ENCODE assay signal across 1 cellular context in the genomic region with DNA sequence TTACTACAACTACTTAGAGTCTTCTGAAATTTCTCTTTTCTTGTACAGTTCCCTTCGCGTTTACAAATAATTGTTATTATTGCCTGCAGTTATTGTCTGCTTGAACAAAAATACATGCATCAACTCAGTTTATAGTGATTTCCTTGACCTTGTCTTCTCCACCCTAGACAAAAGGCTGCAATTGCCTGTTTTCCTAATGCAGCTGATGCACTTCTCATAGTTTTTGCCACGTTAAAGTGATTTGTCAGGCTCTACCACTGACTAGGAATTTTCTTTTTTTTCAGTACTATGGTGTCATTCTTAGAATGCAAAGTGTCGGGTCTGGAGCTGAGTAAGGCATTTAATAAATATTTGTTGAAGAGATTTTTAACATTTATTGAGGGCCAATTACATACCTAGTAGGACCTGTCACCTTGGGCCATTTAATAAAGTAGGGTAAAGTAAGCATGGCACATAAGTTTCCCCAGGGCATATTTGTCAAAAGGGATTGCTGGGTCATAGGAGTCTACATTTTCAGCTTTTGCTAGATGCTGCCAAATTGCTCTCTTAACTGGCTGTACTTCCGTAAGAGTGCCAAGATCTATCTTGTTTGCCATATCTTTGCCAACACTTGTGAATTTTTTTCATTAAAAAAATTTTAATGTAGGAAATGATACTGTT.
TF ChIP-seq lines count a peak whose summit lies in the region.

No MANE protein-coding gene starts in this region.

TF ChIP-seq in GM23338, 12 proteins besides CTCF, POLR2A, EP300 and RAD21 (continued from another document):
- TF ChIP-seq, protein P1, sequence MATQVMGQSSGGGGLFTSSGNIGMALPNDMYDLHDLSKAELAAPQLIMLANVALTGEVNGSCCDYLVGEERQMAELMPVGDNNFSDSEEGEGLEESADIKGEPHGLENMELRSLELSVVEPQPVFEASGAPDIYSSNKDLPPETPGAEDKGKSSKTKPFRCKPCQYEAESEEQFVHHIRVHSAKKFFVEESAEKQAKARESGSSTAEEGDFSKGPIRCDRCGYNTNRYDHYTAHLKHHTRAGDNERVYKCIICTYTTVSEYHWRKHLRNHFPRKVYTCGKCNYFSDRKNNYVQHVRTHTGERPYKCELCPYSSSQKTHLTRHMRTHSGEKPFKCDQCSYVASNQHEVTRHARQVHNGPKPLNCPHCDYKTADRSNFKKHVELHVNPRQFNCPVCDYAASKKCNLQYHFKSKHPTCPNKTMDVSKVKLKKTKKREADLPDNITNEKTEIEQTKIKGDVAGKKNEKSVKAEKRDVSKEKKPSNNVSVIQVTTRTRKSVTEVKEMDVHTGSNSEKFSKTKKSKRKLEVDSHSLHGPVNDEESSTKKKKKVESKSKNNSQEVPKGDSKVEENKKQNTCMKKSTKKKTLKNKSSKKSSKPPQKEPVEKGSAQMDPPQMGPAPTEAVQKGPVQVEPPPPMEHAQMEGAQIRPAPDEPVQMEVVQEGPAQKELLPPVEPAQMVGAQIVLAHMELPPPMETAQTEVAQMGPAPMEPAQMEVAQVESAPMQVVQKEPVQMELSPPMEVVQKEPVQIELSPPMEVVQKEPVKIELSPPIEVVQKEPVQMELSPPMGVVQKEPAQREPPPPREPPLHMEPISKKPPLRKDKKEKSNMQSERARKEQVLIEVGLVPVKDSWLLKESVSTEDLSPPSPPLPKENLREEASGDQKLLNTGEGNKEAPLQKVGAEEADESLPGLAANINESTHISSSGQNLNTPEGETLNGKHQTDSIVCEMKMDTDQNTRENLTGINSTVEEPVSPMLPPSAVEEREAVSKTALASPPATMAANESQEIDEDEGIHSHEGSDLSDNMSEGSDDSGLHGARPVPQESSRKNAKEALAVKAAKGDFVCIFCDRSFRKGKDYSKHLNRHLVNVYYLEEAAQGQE (IDR thresholded peaks at IDR 0.05; ENCODE audit: unreplicated experiment) = no peak
- TF ChIP-seq ZNF331 (CRISPR knock-in tag; IDR thresholded peaks at IDR 0.05; ENCODE audit: low read depth) (no peak), CREB1 (CRISPR knock-in tag; IDR thresholded peaks at IDR 0.05; ENCODE audit: low read depth) (no peak)
- TF ChIP-seq, protein P2, sequence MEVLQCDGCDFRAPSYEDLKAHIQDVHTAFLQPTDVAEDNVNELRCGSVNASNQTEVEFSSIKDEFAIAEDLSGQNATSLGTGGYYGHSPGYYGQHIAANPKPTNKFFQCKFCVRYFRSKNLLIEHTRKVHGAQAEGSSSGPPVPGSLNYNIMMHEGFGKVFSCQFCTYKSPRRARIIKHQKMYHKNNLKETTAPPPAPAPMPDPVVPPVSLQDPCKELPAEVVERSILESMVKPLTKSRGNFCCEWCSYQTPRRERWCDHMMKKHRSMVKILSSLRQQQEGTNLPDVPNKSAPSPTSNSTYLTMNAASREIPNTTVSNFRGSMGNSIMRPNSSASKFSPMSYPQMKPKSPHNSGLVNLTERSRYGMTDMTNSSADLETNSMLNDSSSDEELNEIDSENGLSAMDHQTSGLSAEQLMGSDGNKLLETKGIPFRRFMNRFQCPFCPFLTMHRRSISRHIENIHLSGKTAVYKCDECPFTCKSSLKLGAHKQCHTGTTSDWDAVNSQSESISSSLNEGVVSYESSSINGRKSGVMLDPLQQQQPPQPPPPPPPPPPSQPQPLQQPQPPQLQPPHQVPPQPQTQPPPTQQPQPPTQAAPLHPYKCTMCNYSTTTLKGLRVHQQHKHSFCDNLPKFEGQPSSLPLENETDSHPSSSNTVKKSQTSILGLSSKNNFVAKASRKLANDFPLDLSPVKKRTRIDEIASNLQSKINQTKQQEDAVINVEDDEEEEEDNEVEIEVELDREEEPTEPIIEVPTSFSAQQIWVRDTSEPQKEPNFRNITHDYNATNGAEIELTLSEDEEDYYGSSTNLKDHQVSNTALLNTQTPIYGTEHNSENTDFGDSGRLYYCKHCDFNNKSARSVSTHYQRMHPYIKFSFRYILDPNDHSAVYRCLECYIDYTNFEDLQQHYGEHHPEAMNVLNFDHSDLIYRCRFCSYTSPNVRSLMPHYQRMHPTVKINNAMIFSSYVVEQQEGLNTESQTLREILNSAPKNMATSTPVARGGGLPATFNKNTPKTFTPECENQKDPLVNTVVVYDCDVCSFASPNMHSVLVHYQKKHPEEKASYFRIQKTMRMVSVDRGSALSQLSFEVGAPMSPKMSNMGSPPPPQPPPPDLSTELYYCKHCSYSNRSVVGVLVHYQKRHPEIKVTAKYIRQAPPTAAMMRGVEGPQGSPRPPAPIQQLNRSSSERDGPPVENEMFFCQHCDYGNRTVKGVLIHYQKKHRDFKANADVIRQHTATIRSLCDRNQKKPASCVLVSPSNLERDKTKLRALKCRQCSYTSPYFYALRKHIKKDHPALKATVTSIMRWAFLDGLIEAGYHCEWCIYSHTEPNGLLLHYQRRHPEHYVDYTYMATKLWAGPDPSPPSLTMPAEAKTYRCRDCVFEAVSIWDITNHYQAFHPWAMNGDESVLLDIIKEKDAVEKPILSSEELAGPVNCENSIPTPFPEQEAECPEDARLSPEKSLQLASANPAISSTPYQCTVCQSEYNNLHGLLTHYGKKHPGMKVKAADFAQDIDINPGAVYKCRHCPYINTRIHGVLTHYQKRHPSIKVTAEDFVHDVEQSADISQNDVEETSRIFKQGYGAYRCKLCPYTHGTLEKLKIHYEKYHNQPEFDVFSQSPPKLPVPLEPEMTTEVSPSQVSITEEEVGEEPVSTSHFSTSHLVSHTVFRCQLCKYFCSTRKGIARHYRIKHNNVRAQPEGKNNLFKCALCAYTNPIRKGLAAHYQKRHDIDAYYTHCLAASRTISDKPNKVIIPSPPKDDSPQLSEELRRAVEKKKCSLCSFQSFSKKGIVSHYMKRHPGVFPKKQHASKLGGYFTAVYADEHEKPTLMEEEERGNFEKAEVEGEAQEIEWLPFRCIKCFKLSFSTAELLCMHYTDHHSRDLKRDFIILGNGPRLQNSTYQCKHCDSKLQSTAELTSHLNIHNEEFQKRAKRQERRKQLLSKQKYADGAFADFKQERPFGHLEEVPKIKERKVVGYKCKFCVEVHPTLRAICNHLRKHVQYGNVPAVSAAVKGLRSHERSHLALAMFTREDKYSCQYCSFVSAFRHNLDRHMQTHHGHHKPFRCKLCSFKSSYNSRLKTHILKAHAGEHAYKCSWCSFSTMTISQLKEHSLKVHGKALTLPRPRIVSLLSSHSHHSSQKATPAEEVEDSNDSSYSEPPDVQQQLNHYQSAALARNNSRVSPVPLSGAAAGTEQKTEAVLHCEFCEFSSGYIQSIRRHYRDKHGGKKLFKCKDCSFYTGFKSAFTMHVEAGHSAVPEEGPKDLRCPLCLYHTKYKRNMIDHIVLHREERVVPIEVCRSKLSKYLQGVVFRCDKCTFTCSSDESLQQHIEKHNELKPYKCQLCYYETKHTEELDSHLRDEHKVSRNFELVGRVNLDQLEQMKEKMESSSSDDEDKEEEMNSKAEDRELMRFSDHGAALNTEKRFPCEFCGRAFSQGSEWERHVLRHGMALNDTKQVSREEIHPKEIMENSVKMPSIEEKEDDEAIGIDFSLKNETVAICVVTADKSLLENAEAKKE (CRISPR knock-in tag; IDR thresholded peaks at IDR 0.05) = no peak
